Comparison of ENCODE assay signal across 11 cellular contexts in the genomic region with DNA sequence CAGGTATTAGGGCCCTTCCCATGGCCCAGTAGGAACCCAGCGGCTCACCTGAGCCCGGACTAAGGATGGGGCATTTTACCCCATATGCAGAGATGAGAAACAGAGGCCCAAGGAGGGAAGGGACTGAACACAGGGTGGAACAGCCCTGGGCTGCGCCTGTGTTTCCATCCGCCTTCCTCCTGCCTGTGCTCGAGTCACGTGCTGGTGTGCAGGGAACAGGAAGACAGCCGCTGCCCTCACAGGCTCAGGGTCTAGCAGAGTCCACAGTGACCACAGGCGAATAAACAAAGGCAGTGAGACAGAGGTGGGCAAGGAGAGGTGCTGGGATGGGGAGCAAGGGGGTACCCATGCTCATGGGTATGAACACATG.
A peak's percentile ranks its signal among the peaks of the same experiment; 100 is the strongest.
DNase-seq lines count a peak whose midpoint lies in the region; ATAC-seq and TF ChIP-seq lines count a peak whose summit lies in the region.
"Had no signal": no experiment of that assay in that cellular context is flagged by ENCODE, and none has a peak within 500 bp of the region (broad histone marks: within the 10 kb centered on the region; RNA-seq: fewer than 3 reads in every experiment).

No MANE protein-coding gene starts in this region.

- CTCF ChIA-PET in Caco-2 (lab: Charles Lee), result no interaction called here

- no peak for TF ChIP-seq POLR2A in sigmoid colon (IDR thresholded peaks at IDR 0.05)

- peak overlapping the region; percentile 99 to 100 (median 99) for H3K27ac ChIP-seq in sigmoid colon

- H3K4me3 Mint-ChIP-seq in Caco-2 (ENCODE audit: unreplicated experiment), result no peak overlapping the region
- H3K4me3 Mint-ChIP-seq in activated T-helper 1 cell treated with anti-CD3 and anti-CD28 coated beads, Interleukin-12 subunit alpha, Interleukin-12 subunit beta, Interleukin-2, Interleukin-4 antibody, amounts not matched to agents 30 ng/mL and 10 ng/mL and 1 ng/mL, durations not matched to agents 14 hours and 24 hours and 36 hours, result peak overlapping the region; percentile 97

- WGBS in sigmoid colon, 2 donors, result 65 to 68% methylated on average over 8 of the region's 8 CpGs

- DNase-seq in Caco-2 (no peak), left cardiac atrium (peak; percentile 73), sigmoid colon (peak; percentile 93), OCI-M1 (lab: John Stamatoyannopoulos, UW) (no peak), inferior parietal cortex (ENCODE audit: extremely low spot score) (no peak)
- no peak for DNase-seq in activated T-helper 1 cell treated with anti-CD3 and anti-CD28 coated beads, Interleukin-12 subunit alpha, Interleukin-12 subunit beta, Interleukin-2, Interleukin-4 antibody, amounts not matched to agents 30 ng/mL and 10 ng/mL and 1 ng/mL, durations not matched to agents 14 hours and 24 hours and 36 hours (ENCODE audit: low spot score)
- DNase-seq: activated CD4-positive, CD25-positive, alpha-beta regulatory T cell treated with anti-CD3 and anti-CD28 coated beads, Interleukin-2, amount 50 U/mL, for 72 hours; NCI-H1694 treated with DMSO at 0.1 percent for 48 hours had no signal

- H3K9me3 ChIP-seq in Caco-2 (no peaks in the 10 kb centered on the region), sigmoid colon (no peaks in the 10 kb centered on the region)
- H3K9me3 ChIP-seq: HAP-1 had no signal

- peaks cover 41% of the 10 kb centered on the region for H3K4me1 Mint-ChIP-seq in Caco-2 (ENCODE audit: low read depth, unreplicated experiment)
- peaks cover 46% of the 10 kb centered on the region for H3K4me1 Mint-ChIP-seq in activated T-helper 1 cell treated with anti-CD3 and anti-CD28 coated beads, Interleukin-12 subunit alpha, Interleukin-12 subunit beta, Interleukin-2, Interleukin-4 antibody, amounts not matched to agents 30 ng/mL and 10 ng/mL and 1 ng/mL, durations not matched to agents 14 hours and 24 hours and 36 hours (ENCODE audit: low read depth)

- TF ChIP-seq CTCF in Caco-2 (IDR thresholded peaks at IDR 0.05; ENCODE audit: insufficient read depth in 1 of 2, low read depth in 1 of 2, low read length in 1 of 2, severe bottlenecking in 1 of 2, unreplicated experiment in 1 of 2) (no peak), sigmoid colon (IDR thresholded peaks at IDR 0.05) (no peak)

- H3K4me1 ChIP-seq in Caco-2, result peaks cover 60% of the 10 kb centered on the region
- peaks cover 0 to 95% (median 78%) of the 10 kb centered on the region in 4 donors for H3K4me1 ChIP-seq in sigmoid colon

- no peak for TF ChIP-seq EP300 in sigmoid colon (IDR thresholded peaks at IDR 0.05)

- ATAC-seq in left cardiac atrium, result no peak
- no peak for ATAC-seq in GM18861 (IDR thresholded peaks at IDR 0.05; ENCODE audit: unreplicated experiment)
- ATAC-seq in GM18868 (IDR thresholded peaks at IDR 0.05; ENCODE audit: unreplicated experiment), result no peak

- intact Hi-C loops in Caco-2 (cut with micrococcal nuclease; ENCODE audit: unreplicated experiment) (no loop called here), left cardiac atrium (cut with DNase I) (loop anchor here in 1 of 2 donors (5.0 kb wide), 1 partner anchor 169 kb away; no protein-coding TSS in a partner anchor), sigmoid colon (cut with DNase I) (no loop called here)
- intact Hi-C loops in activated T-helper 1 cell treated with anti-CD3 and anti-CD28 coated beads, Interleukin-12 subunit alpha, Interleukin-12 subunit beta, Interleukin-2, Interleukin-4 antibody, amounts not matched to agents 30 ng/mL and 10 ng/mL and 1 ng/mL, durations not matched to agents 14 hours and 24 hours and 36 hours (cut with micrococcal nuclease), result no loop called here

- no peaks in the 10 kb centered on the region for H3K36me3 ChIP-seq in Caco-2 (ENCODE audit: control insufficient read depth, insufficient read depth, low read length)
- H3K36me3 ChIP-seq in sigmoid colon, result peaks cover 0 to 15% (median 0%) of the 10 kb centered on the region in 4 donors

- peaks cover 41% of the 10 kb centered on the region for H3K36me3 Mint-ChIP-seq in Caco-2 (ENCODE audit: insufficient read depth, unreplicated experiment)
- peaks cover 36% of the 10 kb centered on the region for H3K36me3 Mint-ChIP-seq in activated T-helper 1 cell treated with anti-CD3 and anti-CD28 coated beads, Interleukin-12 subunit alpha, Interleukin-12 subunit beta, Interleukin-2, Interleukin-4 antibody, amounts not matched to agents 30 ng/mL and 10 ng/mL and 1 ng/mL, durations not matched to agents 14 hours and 24 hours and 36 hours (ENCODE audit: low read depth)

- H3K27me3 ChIP-seq in Caco-2 (replicated peaks; ENCODE audit: control insufficient read depth, insufficient read depth, low read length) (no peaks in the 10 kb centered on the region), sigmoid colon (no peaks in the 10 kb centered on the region)

- no peaks in the 10 kb centered on the region for H3K9me3 Mint-ChIP-seq in Caco-2 (ENCODE audit: unreplicated experiment)
- no peaks in the 10 kb centered on the region for H3K9me3 Mint-ChIP-seq in activated T-helper 1 cell treated with anti-CD3 and anti-CD28 coated beads, Interleukin-12 subunit alpha, Interleukin-12 subunit beta, Interleukin-2, Interleukin-4 antibody, amounts not matched to agents 30 ng/mL and 10 ng/mL and 1 ng/mL, durations not matched to agents 14 hours and 24 hours and 36 hours

- H3K27ac Mint-ChIP-seq in Caco-2 (ENCODE audit: unreplicated experiment), result peak overlapping the region; percentile 92
- no peak overlapping the region for H3K27ac Mint-ChIP-seq in activated T-helper 1 cell treated with anti-CD3 and anti-CD28 coated beads, Interleukin-12 subunit alpha, Interleukin-12 subunit beta, Interleukin-2, Interleukin-4 antibody, amounts not matched to agents 30 ng/mL and 10 ng/mL and 1 ng/mL, durations not matched to agents 14 hours and 24 hours and 36 hours

- H3K4me3 ChIP-seq in Caco-2 (ENCODE audit: low read depth, low read length) (no peak overlapping the region), sigmoid colon (peak overlapping the region in 2 of 4 donors; percentile 58 to 64)
- H3K4me3 ChIP-seq: HAP-1 had no signal

- POLR2A ChIA-PET in Caco-2 (lab: Charles Lee), result no interaction called here

- BruUV-seq in Caco-2 (replicated peaks; lab: Mats Ljungman, UMichigan), result no TSS peak

- no peaks in the 10 kb centered on the region for H3K27me3 Mint-ChIP-seq in Caco-2 (ENCODE audit: insufficient read depth, unreplicated experiment)
- H3K27me3 Mint-ChIP-seq in activated T-helper 1 cell treated with anti-CD3 and anti-CD28 coated beads, Interleukin-12 subunit alpha, Interleukin-12 subunit beta, Interleukin-2, Interleukin-4 antibody, amounts not matched to agents 30 ng/mL and 10 ng/mL and 1 ng/mL, durations not matched to agents 14 hours and 24 hours and 36 hours (ENCODE audit: insufficient read depth), result no peaks in the 10 kb centered on the region

Comparison
In these comparisons a context has a peak if more than half of its experiments do, and no peak if none do; other contexts are left out.
1. DNase-seq: peak in left cardiac atrium (single experiment) and sigmoid colon (single experiment); none in Caco-2 (0 of 2), activated T-helper 1 cell treated with anti-CD3 and anti-CD28 coated beads, Interleukin-12 subunit alpha, Interleukin-12 subunit beta, Interleukin-2, Interleukin-4 antibody, amounts not matched to agents 30 ng/mL and 10 ng/mL and 1 ng/mL, durations not matched to agents 14 hours and 24 hours and 36 hours (single experiment), OCI-M1 (single experiment) and inferior parietal cortex (single experiment).